17 cellular contexts compared by ENCODE assay signal in genomic region chr11:67611165-67611564, GRCh38. TPM values are rescaled to one million over a fixed set of nuclear protein-coding genes. Genes with fewer than 3 reads are reported as not detected.
A peak's percentile ranks its signal among the peaks of the same experiment; 100 is the strongest.
DNase-seq lines count a peak whose midpoint lies in the region; ATAC-seq and TF ChIP-seq lines count a peak whose summit lies in the region.
"Had no signal": no experiment of that assay in that cellular context is flagged by ENCODE, and none has a peak within 500 bp of the region (broad histone marks: within the 10 kb centered on the region; RNA-seq: fewer than 3 reads in every experiment).

No MANE protein-coding gene starts in this region.

- TF ChIP-seq RAD21 in IMR-90 (IDR thresholded peaks at IDR 0.05; ENCODE audit: low read length) = no peak

- peaks cover 36% of the 10 kb centered on the region for H3K36me3 ChIP-seq in IMR-90 (ENCODE audit: control insufficient read depth, insufficient read depth, low read length)
- H3K36me3 ChIP-seq in spleen = peaks cover 0 to 53% (median 46%) of the 10 kb centered on the region in 6 donors

- no peak overlapping the region for H2BK15ac ChIP-seq in IMR-90 (ENCODE audit: low read depth, low read length)

- H3K9me1 ChIP-seq in IMR-90 (ENCODE audit: insufficient read depth, low read length) = no peaks in the 10 kb centered on the region

- H4K5ac ChIP-seq in IMR-90 (ENCODE audit: low read depth, low read length) = no peak overlapping the region

- no TSS peak for BruUV-seq in IMR-90 (replicated peaks; lab: Mats Ljungman, UMichigan)

- no peak overlapping the region for H4K8ac ChIP-seq in IMR-90 (ENCODE audit: low read depth in 2 of 2, low read length in 2 of 2)

- no peak overlapping the region for H3K9ac ChIP-seq in IMR-90 (ENCODE audit: low read depth, low read length)

- no peak overlapping the region for H3K56ac ChIP-seq in IMR-90 (ENCODE audit: extremely low read depth, insufficient read depth, low read length)

- intact Hi-C loops in activated CD8-positive, alpha-beta T cell treated with anti-CD3 and anti-CD28 coated beads for 36 hours (cut with micrococcal nuclease) = no loop called here
- intact Hi-C loops in IMR-90 (cut with micrococcal nuclease) = no loop called here
- intact Hi-C loops in spleen (cut with DNase I; ENCODE audit: low total_unique reads) = no loop called here

- no peak for ATAC-seq in activated CD8-positive, alpha-beta T cell treated with anti-CD3 and anti-CD28 coated beads, Interleukin-2, amount 10 ng/mL, durations not matched to agents 7 days and 5 days
- ATAC-seq in activated CD8-positive, alpha-beta T cell treated with anti-CD3 and anti-CD28 coated beads for 36 hours = no peak
- ATAC-seq in IMR-90 (ENCODE audit: low read depth) (no peak), memory B cell (ENCODE audit: low read depth) (no peak)
- ATAC-seq: GM23338 had no signal

- no peak overlapping the region for H2AK5ac ChIP-seq in IMR-90 (ENCODE audit: low read depth, low read length)

- in situ Hi-C loops in IMR-90 (cut with MboI; ENCODE audit: low sequenced_read_pairs) = no loop called here

- H3K14ac ChIP-seq in IMR-90 (replicated peaks; ENCODE audit: low read depth, low read length) = no peak overlapping the region

- POLR2A ChIA-PET in activated CD8-positive, alpha-beta T cell treated with anti-CD3 and anti-CD28 coated beads, Interleukin-2, amount 10 ng/mL, durations not matched to agents 7 days and 5 days (lab: Charles Lee) = no interaction called here
- POLR2A ChIA-PET in activated CD8-positive, alpha-beta T cell treated with anti-CD3 and anti-CD28 coated beads for 36 hours (lab: Charles Lee) = no interaction called here
- POLR2A ChIA-PET in IMR-90 (lab: Charles Lee; ENCODE audit: unreplicated experiment) = no interaction called here

- H3K9me3 ChIP-seq in IMR-90 (ENCODE audit: control insufficient read depth, insufficient read depth, low read length) (no peaks in the 10 kb centered on the region), spleen (no peaks in the 10 kb centered on the region)

- no peaks in the 10 kb centered on the region for H3K9me3 Mint-ChIP-seq in activated CD8-positive, alpha-beta T cell treated with anti-CD3 and anti-CD28 coated beads, Interleukin-2, amount 10 ng/mL, durations not matched to agents 7 days and 5 days (ENCODE audit: insufficient read depth)
- no peaks in the 10 kb centered on the region for H3K9me3 Mint-ChIP-seq in activated CD8-positive, alpha-beta T cell treated with anti-CD3 and anti-CD28 coated beads for 36 hours
- no peaks in the 10 kb centered on the region for H3K9me3 Mint-ChIP-seq in memory B cell
- H3K9me3 Mint-ChIP-seq: CD4-positive, alpha-beta T cell; GM23338 had no signal

- no peak overlapping the region for H2AK9ac ChIP-seq in IMR-90 (replicated peaks; ENCODE audit: low read depth, low read length, poor library complexity)

- H3K27me3 ChIP-seq in IMR-90 (ENCODE audit: control insufficient read depth, insufficient read depth, low read length) (peaks cover 7% of the 10 kb centered on the region), spleen (replicated peaks in 1 of 7) (peaks cover 0 to 15% (median 0%) of the 10 kb centered on the region in 7 donors)

- no peaks in the 10 kb centered on the region; the same call in 1 of the 2 replicates for H4K20me1 ChIP-seq in IMR-90 (ENCODE audit: insufficient read depth, low read length)

- no peaks in the 10 kb centered on the region for H3K27me3 Mint-ChIP-seq in activated CD8-positive, alpha-beta T cell treated with anti-CD3 and anti-CD28 coated beads, Interleukin-2, amount 10 ng/mL, durations not matched to agents 7 days and 5 days (ENCODE audit: low read depth)
- no peaks in the 10 kb centered on the region for H3K27me3 Mint-ChIP-seq in activated CD8-positive, alpha-beta T cell treated with anti-CD3 and anti-CD28 coated beads for 36 hours
- H3K27me3 Mint-ChIP-seq in memory B cell = no peaks in the 10 kb centered on the region
- H3K27me3 Mint-ChIP-seq: CD4-positive, alpha-beta T cell had no signal

- H2BK20ac ChIP-seq in IMR-90 (ENCODE audit: low read depth, low read length) = no peak overlapping the region

- CTCF ChIA-PET in activated CD8-positive, alpha-beta T cell treated with anti-CD3 and anti-CD28 coated beads, Interleukin-2, amount 10 ng/mL, durations not matched to agents 7 days and 5 days (lab: Charles Lee) = no interaction called here
- CTCF ChIA-PET in activated CD8-positive, alpha-beta T cell treated with anti-CD3 and anti-CD28 coated beads for 36 hours (lab: Charles Lee) = no interaction called here
- CTCF ChIA-PET in IMR-90 (lab: Yijun Ruan, JAX) = no interaction called here

- H4K91ac ChIP-seq in IMR-90 (ENCODE audit: insufficient read depth, low read depth, low read length) = no peak overlapping the region

- dilution Hi-C loops in IMR-90 (cut with HindIII; ENCODE audit: low sequenced_read_pairs, unreplicated experiment) = no loop called here

- H3K36me3 Mint-ChIP-seq in activated CD8-positive, alpha-beta T cell treated with anti-CD3 and anti-CD28 coated beads, Interleukin-2, amount 10 ng/mL, durations not matched to agents 7 days and 5 days (ENCODE audit: low read depth) = peaks cover 43% of the 10 kb centered on the region
- peaks cover 30% of the 10 kb centered on the region for H3K36me3 Mint-ChIP-seq in activated CD8-positive, alpha-beta T cell treated with anti-CD3 and anti-CD28 coated beads for 36 hours (ENCODE audit: low read depth)
- peaks cover 12% of the 10 kb centered on the region for H3K36me3 Mint-ChIP-seq in memory B cell

- no peak overlapping the region for H3K4me3 ChIP-seq in IMR-90 (ENCODE audit: insufficient read depth, low read depth, low read length)
- H3K4me3 ChIP-seq in spleen = no peak overlapping the region
- H3K4me3 ChIP-seq: GM23338 had no signal

- H3K27ac ChIP-seq in IMR-90 (ENCODE audit: insufficient read depth, low read length) = no peak overlapping the region
- no peak overlapping the region for H3K27ac ChIP-seq in spleen
- H3K27ac ChIP-seq: HL-60 had no signal

- H3K79me1 ChIP-seq in IMR-90 (ENCODE audit: low read depth in 1 of 2, low read length in 2 of 2) = peaks cover 18 to 22% of the 10 kb centered on the region in 2 experiments

- H3K18ac ChIP-seq in IMR-90 (ENCODE audit: low read depth, low read length) = no peak overlapping the region

- H3K4ac ChIP-seq in IMR-90 (ENCODE audit: low read depth, low read length) = no peak overlapping the region

- H3K4me2 ChIP-seq in IMR-90 (ENCODE audit: low read depth, low read length) = no peak overlapping the region
- H3K4me2 ChIP-seq: GM23338 had no signal

- no peak for TF ChIP-seq CTCF in activated CD8-positive, alpha-beta T cell treated with anti-CD3 and anti-CD28 coated beads for 36 hours (IDR thresholded peaks at IDR 0.05)
- no peak for TF ChIP-seq CTCF in IMR-90 (conservative IDR thresholded peaks at IDR 0.05; ENCODE audit: low read depth, low read length)
- no peak for TF ChIP-seq CTCF in spleen (IDR thresholded peaks at IDR 0.05 in 8 of 11, conservative IDR thresholded peaks at IDR 0.05 in 3 of 11)

- H2BK5ac ChIP-seq in IMR-90 (ENCODE audit: low read depth, low read length, poor library complexity, severe bottlenecking) = no peak overlapping the region

- no peak overlapping the region for H3K4me3 Mint-ChIP-seq in activated CD8-positive, alpha-beta T cell treated with anti-CD3 and anti-CD28 coated beads, Interleukin-2, amount 10 ng/mL, durations not matched to agents 7 days and 5 days
- H3K4me3 Mint-ChIP-seq in activated CD8-positive, alpha-beta T cell treated with anti-CD3 and anti-CD28 coated beads for 36 hours = no peak overlapping the region
- no peak overlapping the region for H3K4me3 Mint-ChIP-seq in memory B cell
- H3K4me3 Mint-ChIP-seq: GM23338 had no signal

- H3K27ac Mint-ChIP-seq in activated CD8-positive, alpha-beta T cell treated with anti-CD3 and anti-CD28 coated beads, Interleukin-2, amount 10 ng/mL, durations not matched to agents 7 days and 5 days = peak overlapping the region; percentile 43
- H3K27ac Mint-ChIP-seq in activated CD8-positive, alpha-beta T cell treated with anti-CD3 and anti-CD28 coated beads for 36 hours = no peak overlapping the region
- peak overlapping the region; percentile 50 for H3K27ac Mint-ChIP-seq in memory B cell
- H3K27ac Mint-ChIP-seq: CD4-positive, alpha-beta T cell; GM23338 had no signal

- H2BK120ac ChIP-seq in IMR-90 (ENCODE audit: low read depth, low read length) = no peak overlapping the region

- peaks cover 59% of the 10 kb centered on the region for H3K4me1 Mint-ChIP-seq in activated CD8-positive, alpha-beta T cell treated with anti-CD3 and anti-CD28 coated beads, Interleukin-2, amount 10 ng/mL, durations not matched to agents 7 days and 5 days (ENCODE audit: low read depth)
- peaks cover 31% of the 10 kb centered on the region for H3K4me1 Mint-ChIP-seq in activated CD8-positive, alpha-beta T cell treated with anti-CD3 and anti-CD28 coated beads for 36 hours (ENCODE audit: low read depth)
- H3K4me1 Mint-ChIP-seq in memory B cell = peaks cover 24% of the 10 kb centered on the region

- 89% methylated on average over 8 of the region's 14 CpGs; no CpG with 5 or more reads in 1 of the 2 experiments for WGBS in IMR-90 (ENCODE audit: extremely low coverage in 2 of 2, insufficient read length in 1 of 2), 2 experiments
- WGBS in spleen, 5 donors = 89 to 97% (median 94%) methylated on average over 6 to 14 of the region's 14 CpGs

- H3K4me1 ChIP-seq in IMR-90 (ENCODE audit: control insufficient read depth, insufficient read depth, low read length) (peaks cover 6% of the 10 kb centered on the region; the same call in 1 of the 2 replicates), spleen (peaks cover 23 to 69% (median 52%) of the 10 kb centered on the region in 6 donors)

- peak overlapping the region; percentile 32 for H2AFZ ChIP-seq in IMR-90 (replicated peaks; ENCODE audit: low read length, poor library complexity)
- H2AFZ ChIP-seq: GM23338 had no signal

- no peak overlapping the region for H3K23ac ChIP-seq in IMR-90 (ENCODE audit: low read depth, low read length)

- no peak for DNase-seq in activated CD8-positive, alpha-beta T cell treated with anti-CD3 and anti-CD28 coated beads, Interleukin-2, amount 10 ng/mL, durations not matched to agents 7 days and 5 days
- no peak for DNase-seq in activated CD8-positive, alpha-beta T cell treated with anti-CD3 and anti-CD28 coated beads for 36 hours
- DNase-seq in IMR-90 = no peak
- no peak for DNase-seq in memory B cell (ENCODE audit: low spot score in 2 of 2)
- peak; percentile 78 for DNase-seq in spleen
- no peak for DNase-seq in superior temporal gyrus (ENCODE audit: extremely low spot score)
- no peak for DNase-seq in NCI-H1092 (lab: John Stamatoyannopoulos, UW)
- DNase-seq: 8988T; ACHN; C1 segment of cervical spinal cord; CD4-positive, alpha-beta T cell; DMS153; DMS79 treated with DMSO at 0.1 percent for 48 hours; EL; H7 had no signal

- TF ChIP-seq POLR2A in IMR-90 (IDR thresholded peaks at IDR 0.05; ENCODE audit: low read depth, low read length) (no peak), spleen (IDR thresholded peaks at IDR 0.05) (no peak)

RNA-seq across cellular contexts. Expression of gene NDUFV1, which starts 4.4 kb away (rescaled TPM):
- total RNA-seq in activated CD8-positive, alpha-beta T cell treated with anti-CD3 and anti-CD28 coated beads, Interleukin-2, amount 10 ng/mL, durations not matched to agents 7 days and 5 days = 100 to 1,000 TPM; 250 to 258 TPM
- total RNA-seq in activated CD8-positive, alpha-beta T cell treated with anti-CD3 and anti-CD28 coated beads for 36 hours = 100 to 1,000 TPM; 315 to 317 TPM
- total RNA-seq in IMR-90 (2012; rRNA removed) (119 and 120 TPM in 2 replicates), spleen (100 to 1,000 TPM; 145 to 258 (median 185) TPM)
- polyA plus RNA-seq in IMR-90 (2012; rRNA removed) (133 and 148 TPM in 2 replicates), spleen (100 to 1,000 TPM; 132 to 257 (median 213) TPM)
- 171 and 178 TPM in 2 replicates for polyA plus RNA-seq in IMR-90 (2012; cell fraction: cytosol; rRNA removed)
- polyA plus RNA-seq in IMR-90 (2012; cell fraction: nucleus; rRNA removed; ENCODE audit: low replicate concordance) = 491 and 899 TPM in 2 replicates

RNA-seq across cellular contexts. Expression of gene NUDT8, which starts 18.6 kb away (rescaled TPM):
- 10 to 100 TPM; 18.6 to 20.1 TPM for total RNA-seq in activated CD8-positive, alpha-beta T cell treated with anti-CD3 and anti-CD28 coated beads, Interleukin-2, amount 10 ng/mL, durations not matched to agents 7 days and 5 days
- 10 to 100 TPM; 35.5 to 39.5 TPM for total RNA-seq in activated CD8-positive, alpha-beta T cell treated with anti-CD3 and anti-CD28 coated beads for 36 hours
- total RNA-seq in IMR-90 (2012; rRNA removed) (0.83 and 1.4 TPM in 2 replicates), spleen (1 to 10 TPM; 2.7 to 7.9 (median 5.8) TPM)
- polyA plus RNA-seq in IMR-90 (2012; rRNA removed) (2.5 and 3.2 TPM in 2 replicates), spleen (1 to 10 TPM; 5.4 to 9.2 (median 6.5) TPM)
- 4.3 and 4.7 TPM in 2 replicates for polyA plus RNA-seq in IMR-90 (2012; cell fraction: cytosol; rRNA removed)
- 4.2 and 7.7 TPM in 2 replicates for polyA plus RNA-seq in IMR-90 (2012; cell fraction: nucleus; rRNA removed; ENCODE audit: low replicate concordance)

RNA-seq across cellular contexts. Expression of gene GSTP1, which starts 27.6 kb away (rescaled TPM):
- total RNA-seq in activated CD8-positive, alpha-beta T cell treated with anti-CD3 and anti-CD28 coated beads, Interleukin-2, amount 10 ng/mL, durations not matched to agents 7 days and 5 days = 100 to 1,000 TPM; 330 to 337 TPM
- total RNA-seq in activated CD8-positive, alpha-beta T cell treated with anti-CD3 and anti-CD28 coated beads for 36 hours = 100 to 1,000 TPM; 467 to 472 TPM
- total RNA-seq in IMR-90 (2012; rRNA removed) (947 and 1,000 TPM in 2 replicates), spleen (100 to 1,000 TPM; 211 to 338 (median 275) TPM)
- polyA plus RNA-seq in IMR-90 (2012; rRNA removed) (1,539 and 1,653 TPM in 2 replicates), spleen (100 to 1,000 TPM; 310 to 399 (median 343) TPM)
- polyA plus RNA-seq in IMR-90 (2012; cell fraction: cytosol; rRNA removed) = 997 and 1,624 TPM in 2 replicates
- polyA plus RNA-seq in IMR-90 (2012; cell fraction: nucleus; rRNA removed; ENCODE audit: low replicate concordance) = 354 and 763 TPM in 2 replicates

RNA-seq across cellular contexts. Expression of gene TBX10, which starts 28.4 kb away (rescaled TPM):
- not detected for total RNA-seq in activated CD8-positive, alpha-beta T cell treated with anti-CD3 and anti-CD28 coated beads, Interleukin-2, amount 10 ng/mL, durations not matched to agents 7 days and 5 days
- not detected for total RNA-seq in activated CD8-positive, alpha-beta T cell treated with anti-CD3 and anti-CD28 coated beads for 36 hours
- total RNA-seq in IMR-90 (2012; rRNA removed) (not detected in 2 replicates), spleen (not detected)
- polyA plus RNA-seq in IMR-90 (2012; rRNA removed) (not detected in 2 replicates), spleen (under 1 TPM in 1 of 3 donors, not detected in 2; 0.08 TPM)
- not detected in 2 replicates for polyA plus RNA-seq in IMR-90 (2012; cell fraction: cytosol; rRNA removed)
- polyA plus RNA-seq in IMR-90 (2012; cell fraction: nucleus; rRNA removed; ENCODE audit: low replicate concordance) = not detected in 2 replicates
- total RNA-seq: CD4-positive, alpha-beta T cell; H7 had no signal
- polyA plus RNA-seq: GM23338 had no signal

RNA-seq across cellular contexts. Expression of gene ACY3, which starts 39.4 kb away (rescaled TPM):
- total RNA-seq in activated CD8-positive, alpha-beta T cell treated with anti-CD3 and anti-CD28 coated beads, Interleukin-2, amount 10 ng/mL, durations not matched to agents 7 days and 5 days = under 1 TPM; 0.61 to 0.73 TPM
- total RNA-seq in activated CD8-positive, alpha-beta T cell treated with anti-CD3 and anti-CD28 coated beads for 36 hours = under 1 TPM; 0.31 to 0.61 TPM
- total RNA-seq in IMR-90 (2012; rRNA removed) (not detected in 2 replicates), spleen (1 to 10 TPM in 3 of 7 donors, under 1 TPM in 3, not detected in 1; 0.39 to 2.0 (median 0.98) TPM)
- polyA plus RNA-seq in IMR-90 (2012; rRNA removed) (not detected in 2 replicates), spleen (1 to 10 TPM; 1.1 to 5.7 (median 1.2) TPM)
- polyA plus RNA-seq in IMR-90 (2012; cell fraction: cytosol; rRNA removed) = not detected in 2 replicates
- not detected in 2 replicates for polyA plus RNA-seq in IMR-90 (2012; cell fraction: nucleus; rRNA removed; ENCODE audit: low replicate concordance)
- total RNA-seq: H7 had no signal
- polyA plus RNA-seq: GM23338 had no signal
